Comparison of ENCODE assay signal across 10 cellular contexts in the genomic region with DNA sequence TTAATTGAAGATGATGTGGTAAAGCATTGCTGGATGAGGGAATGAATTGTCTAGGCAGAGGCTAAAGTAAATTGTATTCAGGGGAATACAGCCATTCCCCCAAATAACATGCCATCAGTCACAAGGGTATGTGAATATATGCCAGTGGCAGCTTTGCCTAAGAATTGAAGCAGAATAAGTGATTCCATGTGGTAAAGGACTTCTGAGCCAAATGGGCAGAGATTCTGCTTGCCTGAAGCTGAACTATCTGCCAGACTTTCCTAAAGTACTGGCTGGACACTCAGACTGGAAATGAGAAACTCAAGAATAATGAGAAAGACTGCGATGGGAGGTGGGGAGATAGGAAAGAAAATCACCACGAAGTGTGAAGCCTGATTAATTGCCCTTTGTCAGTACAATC. TPM values are rescaled to one million over a fixed set of nuclear protein-coding genes. Genes with fewer than 3 reads are reported as not detected.
DNase-seq lines count a peak whose midpoint lies in the region; ATAC-seq, FAIRE-seq and TF ChIP-seq lines count a peak whose summit lies in the region.
"Had no signal": no experiment of that assay in that cellular context is flagged by ENCODE, and none has a peak within 500 bp of the region (broad histone marks: within the 10 kb centered on the region; RNA-seq: fewer than 3 reads in every experiment).

No MANE protein-coding gene starts in this region.

- no peaks in the 10 kb centered on the region for H3K27me3 Mint-ChIP-seq in CD4-positive, CD25-positive, alpha-beta regulatory T cell

- FAIRE-seq in D721Med (lab: Jason Lieb, UNC) = no peak
- FAIRE-seq: islet of Langerhans had no signal

- CTCF ChIA-PET in PC-3 (lab: Charles Lee) = no interaction called here

- H3K9me3 ChIP-seq in CD4-positive, CD25-positive, alpha-beta regulatory T cell (ENCODE audit: control insufficient read depth in 2 of 2, low read length in 2 of 2) = no peaks in the 10 kb centered on the region
- H3K9me3 ChIP-seq in PC-3 (ENCODE audit: low read length) (no peaks in the 10 kb centered on the region), esophagus squamous epithelium (no peaks in the 10 kb centered on the region), psoas muscle (no peaks in the 10 kb centered on the region)

- POLR2A ChIA-PET in PC-3 (lab: Charles Lee; ENCODE audit: unreplicated experiment) = interaction anchor here (0.8 kb wide), 1 partner anchor 96 kb away, joined by 3 read pairs; no protein-coding TSS in a partner anchor

- H3K27me3 ChIP-seq in CD4-positive, CD25-positive, alpha-beta regulatory T cell (ENCODE audit: control insufficient read depth, insufficient read depth, low read length) = no peaks in the 10 kb centered on the region
- H3K27me3 ChIP-seq in PC-3 (ENCODE audit: low read length) (no peaks in the 10 kb centered on the region), esophagus squamous epithelium (no peaks in the 10 kb centered on the region), psoas muscle (ENCODE audit: insufficient read depth in 3 of 3, low read length in 2 of 3) (no peaks in the 10 kb centered on the region)

- no peaks in the 10 kb centered on the region for H3K9me2 ChIP-seq in PC-3 (replicated peaks; ENCODE audit: low read length)

- H3K9me3 Mint-ChIP-seq in CD4-positive, CD25-positive, alpha-beta regulatory T cell = no peaks in the 10 kb centered on the region

- no peak overlapping the region for H3K27ac ChIP-seq in CD4-positive, CD25-positive, alpha-beta regulatory T cell (ENCODE audit: insufficient read depth, low read length, poor library complexity, severe bottlenecking)
- H3K27ac ChIP-seq in PC-3 (ENCODE audit: low read length) (no peak overlapping the region), esophagus squamous epithelium (peak overlapping the region in 3 of 4 donors; percentile 94 to 100 (median 96)), psoas muscle (peak overlapping the region; percentile 92)

- TF ChIP-seq CTCF in PC-3 (conservative IDR thresholded peaks at IDR 0.05; ENCODE audit: low read depth, low read length) (no peak), esophagus squamous epithelium (IDR thresholded peaks at IDR 0.05) (no peak), psoas muscle (IDR thresholded peaks at IDR 0.05) (no peak), D721Med (IDR thresholded peaks at IDR 0.05; ENCODE audit: insufficient read depth, missing control alignments) (no peak)

- no peak for DNase-seq in CD4-positive, CD25-positive, alpha-beta regulatory T cell
- DNase-seq in PC-3 = no peak
- no peak for DNase-seq in esophagus squamous epithelium (lab: John Stamatoyannopoulos, UW)
- DNase-seq in psoas muscle = no peak
- no peak for DNase-seq in D721Med (ENCODE audit: insufficient read length, low spot score)
- DNase-seq in HuH-7 (ENCODE audit: low spot score) = no peak
- DNase-seq: activated CD4-positive, alpha-beta T cell treated with anti-CD3 and anti-CD28 coated beads, Interleukin-2, amount 50 U/mL, for 48 hours had no signal

- no peak overlapping the region for H2AFZ ChIP-seq in PC-3 (ENCODE audit: low read length)

- no peak overlapping the region for H3K9ac ChIP-seq in PC-3 (ENCODE audit: low read length)

- ATAC-seq in CD4-positive, CD25-positive, alpha-beta regulatory T cell (ENCODE audit: low read depth in 2 of 2) = no peak
- no peak for ATAC-seq in PC-3
- no peak for ATAC-seq in psoas muscle
- ATAC-seq in HG03378 (IDR thresholded peaks at IDR 0.05; ENCODE audit: unreplicated experiment) = no peak
- no peak for ATAC-seq in HG02973 (IDR thresholded peaks at IDR 0.05; ENCODE audit: unreplicated experiment)

- intact Hi-C loops in PC-3 (cut with micrococcal nuclease) = loop anchor here (5.0 kb wide), 1 partner anchor 38 kb away; the partner anchor contains the start of gene PEX11B
- intact Hi-C loops in esophagus squamous epithelium (cut with DNase I) = no loop called here
- intact Hi-C loops in psoas muscle (cut with DNase I) = loop anchor here in 1 of 2 donors (2.0 kb wide), 1 partner anchor 19 kb away; no protein-coding TSS in a partner anchor

- peak overlapping the region; percentile 96 to 100 (median 96) for H3K4me3 Mint-ChIP-seq in CD4-positive, CD25-positive, alpha-beta regulatory T cell

- peak overlapping the region; percentile 84 for H3K4me2 ChIP-seq in PC-3 (ENCODE audit: low read length)

- peak overlapping the region; percentile 93 for H3K4me3 ChIP-seq in CD4-positive, CD25-positive, alpha-beta regulatory T cell (ENCODE audit: low read depth, low read length)
- H3K4me3 ChIP-seq in PC-3 (ENCODE audit: low read length) (no peak overlapping the region), esophagus squamous epithelium (peak overlapping the region in 1 of 4 donors; percentile 98), psoas muscle (peak overlapping the region; percentile 68)

- peaks cover 24% of the 10 kb centered on the region for H3K79me2 ChIP-seq in PC-3 (ENCODE audit: low read length)

- H3K4me1 ChIP-seq in CD4-positive, CD25-positive, alpha-beta regulatory T cell (ENCODE audit: control insufficient read depth, insufficient read depth, low read length, poor library complexity, severe bottlenecking) = peaks cover 63% of the 10 kb centered on the region
- H3K4me1 ChIP-seq in PC-3 (ENCODE audit: insufficient read depth, low read length) = peaks cover 25% of the 10 kb centered on the region
- peaks cover 0 to 80% (median 25%) of the 10 kb centered on the region in 3 donors for H3K4me1 ChIP-seq in esophagus squamous epithelium
- H3K4me1 ChIP-seq in psoas muscle = peaks cover 73% of the 10 kb centered on the region

- peaks cover 12% of the 10 kb centered on the region for H3K36me3 ChIP-seq in CD4-positive, CD25-positive, alpha-beta regulatory T cell (ENCODE audit: control insufficient read depth, insufficient read depth, low read length)
- H3K36me3 ChIP-seq in PC-3 (ENCODE audit: low read depth, low read length) (no peaks in the 10 kb centered on the region), esophagus squamous epithelium (no peaks in the 10 kb centered on the region), psoas muscle (ENCODE audit: insufficient read depth in 1 of 2, low read depth in 1 of 2) (no peaks in the 10 kb centered on the region)

- WGBS in esophagus squamous epithelium, 2 donors = 34 to 47% methylated on average over 2 of the region's 2 CpGs
- 0 to 10% (median 6%) methylated on average over 2 of the region's 2 CpGs for WGBS in psoas muscle, 3 donors

- H3K27ac Mint-ChIP-seq in CD4-positive, CD25-positive, alpha-beta regulatory T cell = peak overlapping the region in 1 of 3 donors; percentile 52

- no peaks in the 10 kb centered on the region for H3F3A ChIP-seq in PC-3 (ENCODE audit: low read length, unreplicated experiment)

- no peaks in the 10 kb centered on the region for H4K20me1 ChIP-seq in PC-3 (ENCODE audit: low read length)

- BruUV-seq in PC-3 (replicated peaks; lab: Mats Ljungman, UMichigan) = no TSS peak

- peaks cover 37 to 85% (median 67%) of the 10 kb centered on the region in 4 donors for H3K4me1 Mint-ChIP-seq in CD4-positive, CD25-positive, alpha-beta regulatory T cell

- H3K36me3 Mint-ChIP-seq in CD4-positive, CD25-positive, alpha-beta regulatory T cell = peaks cover 18% of the 10 kb centered on the region

- TF ChIP-seq POLR2A in esophagus squamous epithelium (IDR thresholded peaks at IDR 0.05) = no peak

RNA-seq across cellular contexts. Expression of gene LIX1L, which starts 2.4 kb away (rescaled TPM):
- total RNA-seq in CD4-positive, CD25-positive, alpha-beta regulatory T cell = 36.2 TPM
- 10 to 100 TPM; 21.7 to 26.9 (median 25.9) TPM for polyA plus RNA-seq in CD4-positive, CD25-positive, alpha-beta regulatory T cell
- total RNA-seq in PC-3 (2014; rRNA removed) = 12.5 and 13.6 TPM in 2 replicates
- 10 to 100 TPM in 1 of 4 donors, 1 to 10 TPM in 3; 1.9 to 12.2 (median 5.9) TPM for total RNA-seq in esophagus squamous epithelium
- 10 to 100 TPM; 14.6 to 59.7 (median 38.0) TPM for total RNA-seq in psoas muscle
- 10 to 100 TPM; 23.5 to 36.9 (median 28.1) TPM for polyA plus RNA-seq in psoas muscle

RNA-seq across cellular contexts. Expression of gene ANKRD34A, which starts 8.9 kb away (rescaled TPM):
- total RNA-seq in CD4-positive, CD25-positive, alpha-beta regulatory T cell = 1.6 TPM
- under 1 TPM; 0.07 to 0.45 (median 0.31) TPM for polyA plus RNA-seq in CD4-positive, CD25-positive, alpha-beta regulatory T cell
- 0.29 and 2.8 TPM in 2 replicates for total RNA-seq in PC-3 (2014; rRNA removed)
- under 1 TPM; 0.04 to 0.67 (median 0.30) TPM for total RNA-seq in esophagus squamous epithelium
- total RNA-seq in psoas muscle = 10 to 100 TPM in 1 of 4 donors, 1 to 10 TPM in 2, under 1 TPM in 1; 0.42 to 12.3 (median 4.9) TPM
- 10 to 100 TPM in 1 of 3 donors, 1 to 10 TPM in 2; 6.6 to 14.7 (median 7.4) TPM for polyA plus RNA-seq in psoas muscle

RNA-seq across cellular contexts. Expression of gene POLR3GL, which starts 9.1 kb away (rescaled TPM):
- 30.8 TPM for total RNA-seq in CD4-positive, CD25-positive, alpha-beta regulatory T cell
- 100 to 1,000 TPM; 103 to 129 (median 109) TPM for polyA plus RNA-seq in CD4-positive, CD25-positive, alpha-beta regulatory T cell
- total RNA-seq in PC-3 (2014; rRNA removed) (3.7 and 8.4 TPM in 2 replicates), esophagus squamous epithelium (10 to 100 TPM in 2 of 4 donors, 1 to 10 TPM in 2; 2.9 to 15.9 (median 9.8) TPM), psoas muscle (10 to 100 TPM; 30.5 to 62.5 (median 48.9) TPM)
- polyA plus RNA-seq in psoas muscle = 100 to 1,000 TPM in 1 of 3 donors, 10 to 100 TPM in 2; 59.9 to 139 (median 98.1) TPM

RNA-seq across cellular contexts. Expression of gene RBM8A, which starts 28.2 kb away (rescaled TPM):
- 143 TPM for total RNA-seq in CD4-positive, CD25-positive, alpha-beta regulatory T cell
- polyA plus RNA-seq in CD4-positive, CD25-positive, alpha-beta regulatory T cell = 100 to 1,000 TPM; 143 to 176 (median 154) TPM
- total RNA-seq in PC-3 (2014; rRNA removed) (459 and 482 TPM in 2 replicates), esophagus squamous epithelium (100 to 1,000 TPM; 155 to 229 (median 200) TPM), psoas muscle (100 to 1,000 TPM in 3 of 4 donors, 10 to 100 TPM in 1; 82.9 to 254 (median 174) TPM)
- 100 to 1,000 TPM; 193 to 527 (median 243) TPM for polyA plus RNA-seq in psoas muscle

RNA-seq across cellular contexts. Expression of gene PEX11B, which starts 36.9 kb away (rescaled TPM):
- 14.2 TPM for total RNA-seq in CD4-positive, CD25-positive, alpha-beta regulatory T cell
- 10 to 100 TPM; 50.4 to 71.8 (median 64.5) TPM for polyA plus RNA-seq in CD4-positive, CD25-positive, alpha-beta regulatory T cell
- total RNA-seq in PC-3 (2014; rRNA removed) (27.4 and 31.3 TPM in 2 replicates), esophagus squamous epithelium (10 to 100 TPM; 19.3 to 30.8 (median 25.1) TPM), psoas muscle (10 to 100 TPM; 19.3 to 36.3 (median 23.1) TPM)
- polyA plus RNA-seq in psoas muscle = 10 to 100 TPM; 22.8 to 34.8 (median 29.4) TPM

Comparison
In these comparisons a context has a peak if more than half of its experiments do, and no peak if none do; other contexts are left out.
1. H3K27ac ChIP-seq: peak in esophagus squamous epithelium (3 of 4) and psoas muscle (single experiment); none in CD4-positive, CD25-positive, alpha-beta regulatory T cell (single experiment) and PC-3 (single experiment).